In the genomic region with DNA sequence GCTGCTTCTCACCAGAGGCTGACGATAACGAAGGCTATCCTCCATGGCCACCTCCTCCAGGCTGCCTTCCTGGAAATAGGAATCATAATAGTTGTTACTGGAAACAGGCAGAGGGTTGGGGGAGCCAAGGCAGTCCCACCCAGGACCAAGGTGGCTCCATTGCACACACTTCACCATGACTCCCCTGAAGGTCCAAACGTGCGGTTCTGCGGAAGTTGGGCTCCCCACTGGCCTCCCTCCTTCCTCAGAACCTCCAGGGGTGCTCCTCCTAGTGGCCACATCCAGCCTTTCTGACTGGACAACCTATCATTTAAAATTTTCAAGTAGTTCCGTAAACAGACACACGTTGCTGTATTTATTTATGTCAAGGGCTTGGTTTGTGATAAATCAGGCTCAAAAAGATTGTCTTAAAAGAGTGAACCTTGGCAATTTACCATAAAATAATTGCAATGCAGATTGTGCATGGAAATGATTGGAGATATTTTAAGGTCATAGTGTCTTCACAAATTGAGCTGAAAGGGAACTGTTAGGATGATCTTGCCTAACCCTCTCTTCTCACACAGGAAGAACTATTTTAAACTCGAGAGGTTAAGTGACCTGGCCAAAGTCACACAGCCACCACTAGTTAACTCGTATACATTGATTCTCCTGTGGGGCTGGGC, we compare ENCODE assay signal across 8 cellular contexts. TPM values are rescaled to one million over a fixed set of nuclear protein-coding genes. Genes with fewer than 3 reads are reported as not detected.
DNase-seq lines count a peak whose midpoint lies in the region; ATAC-seq and TF ChIP-seq lines count a peak whose summit lies in the region.

No MANE protein-coding gene starts in this region.

- H3K9me3 Mint-ChIP-seq in brain: peaks cover 0 to 3% (median 0%) of the 10 kb centered on the region in 5 experiments

- no peaks in the 10 kb centered on the region for H3K27me3 ChIP-seq in kidney epithelial cell (ENCODE audit: control insufficient read depth, insufficient read depth, low read length)

- H3K4me3 ChIP-seq in kidney epithelial cell (ENCODE audit: low read depth, low read length): no peak overlapping the region

- peak overlapping the region; percentile 91 to 96 (median 94) for H3K4me3 Mint-ChIP-seq in brain

- peaks cover 59% of the 10 kb centered on the region for H3K4me1 Mint-ChIP-seq in brain

- peaks cover 11% of the 10 kb centered on the region for H3K27me3 Mint-ChIP-seq in brain

- ATAC-seq in GM21576 (IDR thresholded peaks at IDR 0.05; ENCODE audit: unreplicated experiment) (no peak), GM18517 (IDR thresholded peaks at IDR 0.05; ENCODE audit: unreplicated experiment) (no peak)

- DNase-seq in EH (ENCODE audit: low read depth): peak; percentile 41
- DNase-seq in LoVo (ENCODE audit: low spot score): peak; percentile 49
- DNase-seq in T-helper 1 cell: peak in 3 of 5 donors; percentile 12 to 51 (median 37)
- DNase-seq in kidney epithelial cell (ENCODE audit: low read depth): no peak
- DNase-seq in stimulated activated CD4-positive, alpha-beta T cell treated with anti-CD3 and anti-CD28 coated beads, Interleukin-2, amount 100 ng/mL, for 24 hours: peak; percentile 50 to 59

- peak overlapping the region in 4 of 5 experiments; percentile 98 to 99 (median 98) for H3K27ac Mint-ChIP-seq in brain

- TF ChIP-seq CTCF in brain (conservative IDR thresholded peaks at IDR 0.05) (peak; percentile 43 to 68), kidney epithelial cell (IDR thresholded peaks at IDR 0.05; ENCODE audit: insufficient read depth, low read length, poor library complexity, severe bottlenecking) (peak; percentile 76)

- H3K36me3 Mint-ChIP-seq in brain: no peaks in the 10 kb centered on the region

- H3K36me3 ChIP-seq in kidney epithelial cell (ENCODE audit: control insufficient read depth, insufficient read depth, low read length): no peaks in the 10 kb centered on the region

RNA-seq across cellular contexts. Expression of gene TCN2, which starts 1.4 kb away (rescaled TPM):
- polyA plus RNA-seq in brain (ENCODE audit: insufficient read depth, low read depth, low replicate concordance): 39.2 TPM
- total RNA-seq in kidney epithelial cell: 6.5 and 6.7 TPM in 2 replicates

RNA-seq across cellular contexts. Expression of gene PES1, which starts 13.9 kb away (rescaled TPM):
- polyA plus RNA-seq in brain (ENCODE audit: insufficient read depth, low read depth, low replicate concordance): 53.6 TPM
- 93.9 and 99.0 TPM in 2 replicates for total RNA-seq in kidney epithelial cell

RNA-seq across cellular contexts. Expression of gene SLC35E4, which starts 30.0 kb away (rescaled TPM):
- polyA plus RNA-seq in brain (ENCODE audit: insufficient read depth, low read depth, low replicate concordance): 3.0 TPM
- total RNA-seq in kidney epithelial cell: 8.3 and 14.9 TPM in 2 replicates

RNA-seq across cellular contexts. Expression of gene GAL3ST1, which starts 31.1 kb away (rescaled TPM):
- 16.0 TPM for polyA plus RNA-seq in brain (ENCODE audit: insufficient read depth, low read depth, low replicate concordance)
- total RNA-seq in kidney epithelial cell: 2.5 and 4.0 TPM in 2 replicates

RNA-seq across cellular contexts. Expression of gene SEC14L6, which starts 59.0 kb away (rescaled TPM):
- 1.0 TPM for polyA plus RNA-seq in brain (ENCODE audit: insufficient read depth, low read depth, low replicate concordance)
- 3.7 and 5.8 TPM in 2 replicates for total RNA-seq in kidney epithelial cell
